In the genomic region with DNA sequence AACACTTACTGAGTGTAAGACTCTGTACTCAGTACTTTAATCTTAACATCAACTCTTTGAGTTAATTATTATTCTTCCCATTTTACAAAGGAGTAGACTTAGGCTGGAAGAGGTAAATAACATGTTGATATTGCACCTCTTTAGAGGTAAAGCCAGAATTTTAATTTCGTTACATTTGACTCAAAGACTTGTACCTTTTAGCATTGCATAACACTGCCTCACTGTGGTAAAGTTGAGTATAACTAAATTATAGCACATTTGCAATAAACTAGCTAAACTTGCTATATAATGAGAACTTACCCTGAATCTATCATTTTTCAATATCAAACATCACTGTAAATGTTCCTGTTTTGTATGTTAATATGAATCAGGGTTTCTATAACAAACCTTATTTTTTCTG, we compare ENCODE assay signal across 17 cellular contexts.
DNase-seq lines count a peak whose midpoint lies in the region; ATAC-seq, FAIRE-seq and TF ChIP-seq lines count a peak whose summit lies in the region.
"Had no signal": no experiment of that assay in that cellular context is flagged by ENCODE, and none has a peak within 500 bp of the region (broad histone marks: within the 10 kb centered on the region; RNA-seq: fewer than 3 reads in every experiment).

No MANE protein-coding gene starts in this region.

- no peaks in the 10 kb centered on the region for H3K4me1 Mint-ChIP-seq in endodermal cell
- H3K4me1 Mint-ChIP-seq: IgD-negative memory B cell; stimulated activated memory B cell treated with anti-CD40 and anti-IgM and Interleukin-4, amounts not matched to agents 10 μg/mL and 1 μg/mL and 100 μg/mL, for 72 hours had no signal

- H3K9me3 Mint-ChIP-seq in endodermal cell, result no peaks in the 10 kb centered on the region
- H3K9me3 Mint-ChIP-seq: stimulated activated memory B cell treated with anti-CD40 and anti-IgM and Interleukin-4, amounts not matched to agents 10 μg/mL and 1 μg/mL and 100 μg/mL, for 72 hours had no signal

- FAIRE-seq in frontal cortex (lab: Jason Lieb, UNC), result no peak

- H3K4me3 ChIP-seq in SK-N-SH (ENCODE audit: low read depth in 2 of 2, low read length in 1 of 2) (no peak overlapping the region), NB4 (ENCODE audit: low read depth, low read length) (no peak overlapping the region), endodermal cell (ENCODE audit: low read length) (no peak overlapping the region)
- H3K4me3 ChIP-seq: gastrocnemius medialis, SJSA1 had no signal

- peak; percentile 53 for TF ChIP-seq CTCF in SK-N-SH (IDR thresholded peaks at IDR 0.05)
- TF ChIP-seq CTCF in NB4 (IDR thresholded peaks at IDR 0.05; ENCODE audit: low read depth, low read length), result peak; percentile 5
- peak; percentile 80 for TF ChIP-seq CTCF in endodermal cell (conservative IDR thresholded peaks at IDR 0.05)

- no peaks in the 10 kb centered on the region for H3F3A ChIP-seq in SK-N-SH (replicated peaks; ENCODE audit: insufficient read depth)

- no peak overlapping the region for H3K27ac Mint-ChIP-seq in endodermal cell
- H3K27ac Mint-ChIP-seq: IgD-negative memory B cell; stimulated activated memory B cell treated with anti-CD40 and anti-IgM and Interleukin-4, amounts not matched to agents 10 μg/mL and 1 μg/mL and 100 μg/mL, for 72 hours had no signal

- H3K27me3 ChIP-seq in SK-N-SH (ENCODE audit: insufficient read depth) (no peaks in the 10 kb centered on the region), endodermal cell (ENCODE audit: control insufficient read depth, insufficient read depth, low read length, poor library complexity, severe bottlenecking) (no peaks in the 10 kb centered on the region)
- H3K27me3 ChIP-seq: gastrocnemius medialis, SJSA1 had no signal

- no peaks in the 10 kb centered on the region for H4K20me1 ChIP-seq in SK-N-SH (ENCODE audit: insufficient read depth)

- TF ChIP-seq POLR2A in NB4 (IDR thresholded peaks at IDR 0.05; ENCODE audit: extremely low read depth, insufficient read length), result no peak

- POLR2A ChIA-PET in SK-N-SH (lab: Yijun Ruan, JAX), result no interaction called here

- ATAC-seq in SK-N-SH treated with all-trans-retinoic acid at 6 μM for 48 hours, result no peak
- ATAC-seq: gastrocnemius medialis; left ventricle myocardium superior; stimulated activated memory B cell treated with anti-CD40 and anti-IgM and Interleukin-4, amounts not matched to agents 10 μg/mL and 1 μg/mL and 100 μg/mL, for 72 hours had no signal

- TF ChIP-seq RAD21 in SK-N-SH (IDR thresholded peaks at IDR 0.05; ENCODE audit: low read length), result peak; percentile 33

- DNase-seq in SK-N-SH, result no peak
- peak; percentile 18 for DNase-seq in NB4 (ENCODE audit: low read depth)
- no peak for DNase-seq in endodermal cell
- peak; percentile 12 for DNase-seq in renal cortical epithelial cell (ENCODE audit: low read depth)
- DNase-seq in COLO829 (ENCODE audit: low spot score), result no peak
- DNase-seq in frontal cortex (ENCODE audit: low spot score in 2 of 2), result no peak
- no peak for DNase-seq in foreskin melanocyte
- DNase-seq: activated CD4-positive, CD25-positive, alpha-beta regulatory T cell; gastrocnemius medialis; left ventricle myocardium superior; NCI-H226; posterior cingulate gyrus; stimulated activated CD4-positive, alpha-beta T cell treated with anti-CD3 and anti-CD28 coated beads, Interleukin-2, amount 100 ng/mL, for 48 hours had no signal

- H3K27me3 Mint-ChIP-seq in endodermal cell (ENCODE audit: insufficient read depth), result no peaks in the 10 kb centered on the region
- H3K27me3 Mint-ChIP-seq: IgD-negative memory B cell; stimulated activated memory B cell treated with anti-CD40 and anti-IgM and Interleukin-4, amounts not matched to agents 10 μg/mL and 1 μg/mL and 100 μg/mL, for 72 hours had no signal

- H3K4me2 ChIP-seq in SK-N-SH, result no peak overlapping the region

- no peaks in the 10 kb centered on the region for H3K9me3 ChIP-seq in SK-N-SH
- no peaks in the 10 kb centered on the region for H3K9me3 ChIP-seq in endodermal cell (ENCODE audit: control insufficient read depth, low read length)
- H3K9me3 ChIP-seq: gastrocnemius medialis, SJSA1 had no signal

- no peaks in the 10 kb centered on the region; the same call in 1 of the 2 replicates for H3K9me2 ChIP-seq in SK-N-SH

- no peaks in the 10 kb centered on the region for H3K79me2 ChIP-seq in SK-N-SH (ENCODE audit: insufficient read depth)

- no peak for TF ChIP-seq EP300 in SK-N-SH (IDR thresholded peaks at IDR 0.05; ENCODE audit: borderline replicate concordance in 1 of 2, low read depth in 1 of 2, low read length in 1 of 2)

- 0% methylated on average over 1 of the region's 1 CpG for WGBS in SK-N-SH (ENCODE audit: low lambda C conversion rate)
- no CpG with 5 or more reads among the region's 1 CpG for WGBS in endodermal cell (ENCODE audit: insufficient coverage in 1 of 2, insufficient read length in 1 of 2), 2 experiments

- H3K9ac ChIP-seq in SK-N-SH, result no peak overlapping the region
- H3K9ac ChIP-seq in endodermal cell (ENCODE audit: extremely low read depth, low read length, poor library complexity, severe bottlenecking), result no peak overlapping the region

- H3K36me3 ChIP-seq in SK-N-SH (replicated peaks in 1 of 2; ENCODE audit: control insufficient read depth in 1 of 2, insufficient read depth in 2 of 2, low read length in 1 of 2), result no peaks in the 10 kb centered on the region
- H3K36me3 ChIP-seq in endodermal cell (ENCODE audit: control insufficient read depth, insufficient read depth, low read length), result no peaks in the 10 kb centered on the region
- H3K36me3 ChIP-seq: gastrocnemius medialis, SJSA1 had no signal

- no peak overlapping the region for H3K4me3 Mint-ChIP-seq in endodermal cell
- H3K4me3 Mint-ChIP-seq: IgD-negative memory B cell; stimulated activated memory B cell treated with anti-CD40 and anti-IgM and Interleukin-4, amounts not matched to agents 10 μg/mL and 1 μg/mL and 100 μg/mL, for 72 hours had no signal

- H3K4me1 ChIP-seq in SK-N-SH (ENCODE audit: control insufficient read depth in 1 of 2, insufficient read depth in 2 of 2, low read depth in 1 of 2, low read length in 1 of 2) (no peaks in the 10 kb centered on the region), endodermal cell (ENCODE audit: control insufficient read depth, insufficient read depth, low read length) (no peaks in the 10 kb centered on the region)
- H3K4me1 ChIP-seq: gastrocnemius medialis, SJSA1 had no signal

- H3K27ac ChIP-seq in SK-N-SH (ENCODE audit: low read depth in 2 of 2, low read length in 1 of 2) (no peak overlapping the region), endodermal cell (ENCODE audit: low read depth, low read length) (no peak overlapping the region)
- H3K27ac ChIP-seq: gastrocnemius medialis, SJSA1 had no signal

- H3K36me3 Mint-ChIP-seq in endodermal cell (ENCODE audit: low read depth), result no peaks in the 10 kb centered on the region
- H3K36me3 Mint-ChIP-seq: IgD-negative memory B cell; stimulated activated memory B cell treated with anti-CD40 and anti-IgM and Interleukin-4, amounts not matched to agents 10 μg/mL and 1 μg/mL and 100 μg/mL, for 72 hours had no signal

- H2AFZ ChIP-seq in SK-N-SH (ENCODE audit: low read depth), result no peak overlapping the region

- CTCF ChIA-PET in SK-N-SH (lab: Yijun Ruan, JAX), result interaction anchor here (1.0 kb wide), 1 partner anchor 8 kb away, joined by 3 read pairs; no protein-coding TSS in a partner anchor

TF ChIP-seq in SK-N-SH, 30 proteins besides CTCF, POLR2A, EP300 and RAD21:
- TF ChIP-seq RCOR1 (IDR thresholded peaks at IDR 0.05; ENCODE audit: low read length) (no peak), NFIC (IDR thresholded peaks at IDR 0.05; ENCODE audit: borderline replicate concordance) (no peak), FOXJ3 (CRISPR knock-in tag; IDR thresholded peaks at IDR 0.05) (no peak), JUND (IDR thresholded peaks at IDR 0.05) (no peak), GATA2 (CRISPR knock-in tag; IDR thresholded peaks at IDR 0.05) (no peak), CHD2 (IDR thresholded peaks at IDR 0.05; ENCODE audit: low read length, partially characterized antibody) (no peak), SMC3 (IDR thresholded peaks at IDR 0.05; ENCODE audit: low read depth, low read length) (peak; percentile 11; the same call in 1 of the 2 replicates), MXI1 (IDR thresholded peaks at IDR 0.05; ENCODE audit: low read depth, low read length) (no peak)

TF ChIP-seq in SK-N-SH treated with all-trans-retinoic acid at 6 μM for 48 hours, 23 proteins besides CTCF, POLR2A, EP300 and RAD21 (continues in another document):
- TF ChIP-seq GLIS3 (CRISPR knock-in tag; IDR thresholded peaks at IDR 0.05) (no peak), BACH2 (CRISPR knock-in tag; IDR thresholded peaks at IDR 0.05; ENCODE audit: borderline replicate concordance) (no peak), ZFP30 (CRISPR knock-in tag; IDR thresholded peaks at IDR 0.05) (no peak), ZNF70 (CRISPR knock-in tag; IDR thresholded peaks at IDR 0.05) (no peak), ISL1 (CRISPR knock-in tag; IDR thresholded peaks at IDR 0.05) (no peak)
- TF ChIP-seq, protein P1, sequence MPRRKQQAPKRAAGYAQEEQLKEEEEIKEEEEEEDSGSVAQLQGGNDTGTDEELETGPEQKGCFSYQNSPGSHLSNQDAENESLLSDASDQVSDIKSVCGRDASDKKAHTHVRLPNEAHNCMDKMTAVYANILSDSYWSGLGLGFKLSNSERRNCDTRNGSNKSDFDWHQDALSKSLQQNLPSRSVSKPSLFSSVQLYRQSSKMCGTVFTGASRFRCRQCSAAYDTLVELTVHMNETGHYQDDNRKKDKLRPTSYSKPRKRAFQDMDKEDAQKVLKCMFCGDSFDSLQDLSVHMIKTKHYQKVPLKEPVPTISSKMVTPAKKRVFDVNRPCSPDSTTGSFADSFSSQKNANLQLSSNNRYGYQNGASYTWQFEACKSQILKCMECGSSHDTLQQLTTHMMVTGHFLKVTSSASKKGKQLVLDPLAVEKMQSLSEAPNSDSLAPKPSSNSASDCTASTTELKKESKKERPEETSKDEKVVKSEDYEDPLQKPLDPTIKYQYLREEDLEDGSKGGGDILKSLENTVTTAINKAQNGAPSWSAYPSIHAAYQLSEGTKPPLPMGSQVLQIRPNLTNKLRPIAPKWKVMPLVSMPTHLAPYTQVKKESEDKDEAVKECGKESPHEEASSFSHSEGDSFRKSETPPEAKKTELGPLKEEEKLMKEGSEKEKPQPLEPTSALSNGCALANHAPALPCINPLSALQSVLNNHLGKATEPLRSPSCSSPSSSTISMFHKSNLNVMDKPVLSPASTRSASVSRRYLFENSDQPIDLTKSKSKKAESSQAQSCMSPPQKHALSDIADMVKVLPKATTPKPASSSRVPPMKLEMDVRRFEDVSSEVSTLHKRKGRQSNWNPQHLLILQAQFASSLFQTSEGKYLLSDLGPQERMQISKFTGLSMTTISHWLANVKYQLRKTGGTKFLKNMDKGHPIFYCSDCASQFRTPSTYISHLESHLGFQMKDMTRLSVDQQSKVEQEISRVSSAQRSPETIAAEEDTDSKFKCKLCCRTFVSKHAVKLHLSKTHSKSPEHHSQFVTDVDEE (CRISPR knock-in tag; IDR thresholded peaks at IDR 0.05), result no peak

Comparison
In these comparisons a context has a peak if more than half of its experiments do, and no peak if none do; other contexts are left out.
1. DNase-seq: peak in NB4 (single experiment) and renal cortical epithelial cell (single experiment); none in SK-N-SH (single experiment), endodermal cell (single experiment), COLO829 (single experiment), frontal cortex (0 of 2) and foreskin melanocyte (single experiment).
2. CTCF ChIP-seq: peak in every context shown above with its lines; median percentile 80 in endodermal cell; 53 in SK-N-SH; 5 in NB4.